ENCODE assay signal across 18 cellular contexts in the genomic region with DNA sequence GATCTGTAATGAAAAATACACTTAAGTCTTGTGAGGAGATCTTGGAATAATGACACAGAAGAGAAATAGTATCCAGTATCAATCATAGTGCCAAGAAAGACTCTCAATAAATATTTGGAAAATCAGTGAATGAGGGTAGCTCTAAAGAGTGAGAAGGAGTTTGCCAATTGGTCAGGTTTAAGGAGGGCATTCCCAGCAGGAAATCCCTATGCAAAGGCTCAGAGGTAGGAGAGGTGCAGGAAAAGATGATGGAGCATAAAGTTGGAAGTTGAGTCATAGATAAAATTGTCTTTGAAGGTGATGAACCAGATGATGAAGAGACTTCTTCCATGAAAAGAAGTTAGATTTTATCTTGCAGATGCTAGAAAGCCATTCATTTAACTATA.
"Had no signal": no experiment of that assay in that cellular context is flagged by ENCODE, and none has a peak within 500 bp of the region (broad histone marks: within the 10 kb centered on the region; RNA-seq: fewer than 3 reads in every experiment).

No MANE protein-coding gene starts in this region.

- H3K9me3 ChIP-seq: gastroesophageal sphincter, heart right ventricle, mucosa of descending colon had no signal

- H3K27me3 ChIP-seq: gastroesophageal sphincter, heart right ventricle, neural progenitor cell had no signal

- H3K27ac Mint-ChIP-seq: activated CD4-positive, alpha-beta memory T cell treated with anti-CD3 and anti-CD28 coated beads, Interleukin-2, amount 10 ng/mL, durations not matched to agents 7 days and 5 days; activated CD8-positive, alpha-beta memory T cell treated with anti-CD3 and anti-CD28 coated beads, Interleukin-2, amount 10 ng/mL, durations not matched to agents 7 days and 5 days; activated T-helper 17 cell treated with anti-CD3 and anti-CD28 coated beads, Interleukin-2, amount 50 U/mL, for 72 hours; neural progenitor cell had no signal

- H3K4me3 Mint-ChIP-seq: activated CD4-positive, alpha-beta memory T cell treated with anti-CD3 and anti-CD28 coated beads, Interleukin-2, amount 10 ng/mL, durations not matched to agents 7 days and 5 days; activated CD8-positive, alpha-beta memory T cell treated with anti-CD3 and anti-CD28 coated beads, Interleukin-2, amount 10 ng/mL, durations not matched to agents 7 days and 5 days; activated T-helper 17 cell treated with anti-CD3 and anti-CD28 coated beads, Interleukin-2, amount 50 U/mL, for 72 hours; neural progenitor cell had no signal

- ATAC-seq: activated CD8-positive, alpha-beta memory T cell treated with anti-CD3 and anti-CD28 coated beads, Interleukin-2, amount 10 ng/mL, durations not matched to agents 7 days and 5 days; activated T-helper 17 cell treated with anti-CD3 and anti-CD28 coated beads, Interleukin-2, amount 50 U/mL, for 72 hours; esophagus mucosa; gastroesophageal sphincter; heart right ventricle; mucosa of descending colon had no signal

- H3K27ac ChIP-seq: coronary artery, gastroesophageal sphincter, heart right ventricle, neural progenitor cell, parathyroid adenoma had no signal

- H2AFZ ChIP-seq: neural progenitor cell, parathyroid adenoma had no signal

- FAIRE-seq: endometrium had no signal

- H3K9me3 Mint-ChIP-seq: activated CD4-positive, alpha-beta memory T cell treated with anti-CD3 and anti-CD28 coated beads, Interleukin-2, amount 10 ng/mL, durations not matched to agents 7 days and 5 days; activated T-helper 17 cell treated with anti-CD3 and anti-CD28 coated beads, Interleukin-2, amount 50 U/mL, for 72 hours had no signal

- H3K27me3 Mint-ChIP-seq: activated CD8-positive, alpha-beta memory T cell treated with anti-CD3 and anti-CD28 coated beads, Interleukin-2, amount 10 ng/mL, durations not matched to agents 7 days and 5 days; activated T-helper 17 cell treated with anti-CD3 and anti-CD28 coated beads, Interleukin-2, amount 50 U/mL, for 72 hours; naive B cell had no signal

- H3K36me3 Mint-ChIP-seq: naive B cell had no signal

- H3K4me2 ChIP-seq: neural progenitor cell had no signal

- H3K36me3 ChIP-seq: gastroesophageal sphincter, heart right ventricle, neural progenitor cell had no signal

- DNase-seq: activated CD4-positive, alpha-beta memory T cell treated with anti-CD3 and anti-CD28 coated beads, Interleukin-2, amount 10 ng/mL, durations not matched to agents 7 days and 5 days; activated CD4-positive, alpha-beta T cell treated with anti-CD3 and anti-CD28 coated beads for 48 hours; activated CD4-positive, CD25-positive, alpha-beta regulatory T cell; activated CD8-positive, alpha-beta memory T cell treated with anti-CD3 and anti-CD28 coated beads, Interleukin-2, amount 10 ng/mL, durations not matched to agents 7 days and 5 days; activated naive CD4-positive, alpha-beta T cell; heart right ventricle; mucosa of descending colon; naive B cell; stimulated activated CD8-positive, alpha-beta memory T cell treated with anti-CD3 and anti-CD28 coated beads, Interleukin-4, amount 100 ng/mL, for 48 hours; stimulated activated naive CD4-positive, alpha-beta T cell; T-helper 9 cell had no signal

- H3K4me3 ChIP-seq: coronary artery, gastroesophageal sphincter, heart right ventricle, mucosa of descending colon, neural progenitor cell had no signal
